ENCODE assay signal across 1 cellular context in genomic region chr13:92590503-92590908, GRCh38.
TF ChIP-seq lines count a peak whose summit lies in the region.

No MANE protein-coding gene starts in this region.

TF ChIP-seq in IMR-90, 13 proteins besides CTCF, POLR2A, EP300 and RAD21 (continued from another document):
- TF ChIP-seq ELK1 (IDR thresholded peaks at IDR 0.05; ENCODE audit: borderline replicate concordance, low read depth, low read length) = no peak
- no peak for TF ChIP-seq FOS (IDR thresholded peaks at IDR 0.05; ENCODE audit: low read depth, low read length)
